23 cellular contexts compared by ENCODE assay signal in the genomic region with DNA sequence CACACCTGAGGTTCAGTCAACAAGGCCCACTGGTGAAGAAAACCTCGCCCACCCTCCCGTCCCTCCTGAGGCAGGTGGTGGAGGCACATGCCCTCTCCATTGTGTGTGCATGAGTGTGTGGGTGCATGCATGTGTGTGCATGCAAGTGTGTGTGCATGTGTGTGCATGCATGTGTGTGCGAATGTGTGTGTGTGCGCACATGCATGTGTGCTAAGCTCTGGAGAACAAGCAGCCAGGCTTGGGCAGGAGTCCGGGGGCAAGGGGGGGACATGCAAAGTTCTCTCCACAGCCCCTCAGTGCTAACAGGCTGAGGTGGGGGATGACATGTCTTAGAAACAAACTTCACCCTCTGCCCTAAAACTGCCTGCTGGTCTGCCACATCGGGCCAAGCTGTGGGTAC. TPM values are rescaled to one million over a fixed set of nuclear protein-coding genes. Genes with fewer than 3 reads are reported as not detected.
DNase-seq lines count a peak whose midpoint lies in the region; ATAC-seq, FAIRE-seq and TF ChIP-seq lines count a peak whose summit lies in the region.
"Had no signal": no experiment of that assay in that cellular context is flagged by ENCODE, and none has a peak within 500 bp of the region (broad histone marks: within the 10 kb centered on the region; RNA-seq: fewer than 3 reads in every experiment).

No MANE protein-coding gene starts in this region.

- intact Hi-C loops in heart left ventricle (cut with DNase I): no loop called here

- H3K27me3 ChIP-seq in heart left ventricle: peaks cover 0 to 22% (median 0%) of the 10 kb centered on the region in 9 donors
- no peaks in the 10 kb centered on the region for H3K27me3 ChIP-seq in right atrium auricular region
- peaks cover 7% of the 10 kb centered on the region for H3K27me3 ChIP-seq in bronchial epithelial cell (ENCODE audit: control insufficient read depth, insufficient read depth, low read length)
- H3K27me3 ChIP-seq in subcutaneous abdominal adipose tissue (ENCODE audit: control insufficient read depth in 5 of 5, insufficient read depth in 4 of 5, low read length in 5 of 5): peaks cover 8 to 26% (median 24%) of the 10 kb centered on the region in 5 donors
- H3K27me3 ChIP-seq: BE2C had no signal

- H3K9me3 ChIP-seq in heart left ventricle: no peaks in the 10 kb centered on the region
- H3K9me3 ChIP-seq in right atrium auricular region: no peaks in the 10 kb centered on the region
- no peaks in the 10 kb centered on the region for H3K9me3 ChIP-seq in subcutaneous abdominal adipose tissue (ENCODE audit: control insufficient read depth in 5 of 5, low read length in 5 of 5)
- H3K9me3 ChIP-seq: BE2C, Caco-2, Peyer's patch had no signal

- ATAC-seq in heart left ventricle (no peak), GM21367 (IDR thresholded peaks at IDR 0.05; ENCODE audit: unreplicated experiment) (no peak)
- ATAC-seq: HCT116 had no signal

- peak overlapping the region in 9 of 12 donors; percentile 38 to 96 (median 76) for H3K27ac ChIP-seq in heart left ventricle
- H3K27ac ChIP-seq in right atrium auricular region: peak overlapping the region in 1 of 2 donors; percentile 10
- H3K27ac ChIP-seq in subcutaneous abdominal adipose tissue (ENCODE audit: low read depth, low read length): peak overlapping the region; percentile 65
- H3K27ac ChIP-seq: GM23248, Peyer's patch had no signal

- peak; percentile 58 for FAIRE-seq in bronchial epithelial cell (lab: Jason Lieb, UNC)
- FAIRE-seq: GM19239 had no signal

- DNase-seq in heart left ventricle: peak in 3 of 5 donors; percentile 11 to 40 (median 25)
- no peak for DNase-seq in right atrium auricular region (ENCODE audit: low spot score)
- DNase-seq in bronchial epithelial cell (ENCODE audit: low read depth): no peak
- DNase-seq in GOT3 (lab: John Stamatoyannopoulos, UW): no peak
- DNase-seq: BE2C; CD4-positive, alpha-beta T cell; GF-D8; GM23248; NCI-H1092 treated with DMSO at 0.1 percent for 48 hours; NCI-H146; NCI-H2081; NK-92 treated with Interleukin-12 subunit alpha and Interleukin-12 subunit beta, amount 100 ng/mL, for 24 hours; Peyer's patch had no signal

- TF ChIP-seq POLR2A in heart left ventricle (IDR thresholded peaks at IDR 0.05): no peak

- WGBS in heart left ventricle, 4 donors: 85 to 94% (median 87%) methylated on average over 4 to 6 of the region's 6 CpGs

- H3K4me1 ChIP-seq in heart left ventricle: peaks cover 0 to 59% (median 37%) of the 10 kb centered on the region in 12 donors
- H3K4me1 ChIP-seq in right atrium auricular region: peaks cover 0 to 56% of the 10 kb centered on the region in 2 donors
- H3K4me1 ChIP-seq in subcutaneous abdominal adipose tissue (ENCODE audit: control insufficient read depth in 5 of 5, insufficient read depth in 5 of 5, low read length in 5 of 5): peaks cover 5 to 72% (median 51%) of the 10 kb centered on the region in 5 donors
- H3K4me1 ChIP-seq: BE2C had no signal

- no peak for TF ChIP-seq CTCF in heart left ventricle (IDR thresholded peaks at IDR 0.05)
- TF ChIP-seq CTCF in right atrium auricular region (IDR thresholded peaks at IDR 0.05): no peak
- TF ChIP-seq CTCF in bronchial epithelial cell (IDR thresholded peaks at IDR 0.05; ENCODE audit: insufficient read depth, low read length, severe bottlenecking): no peak

- no peak overlapping the region for H3K9ac ChIP-seq in subcutaneous abdominal adipose tissue (ENCODE audit: low read length in 5 of 5)
- H3K9ac ChIP-seq: GM23248 had no signal

- H3K36me3 ChIP-seq in heart left ventricle (no peaks in the 10 kb centered on the region), right atrium auricular region (no peaks in the 10 kb centered on the region), bronchial epithelial cell (ENCODE audit: control insufficient read depth, insufficient read depth, low read length) (no peaks in the 10 kb centered on the region), subcutaneous abdominal adipose tissue (ENCODE audit: control insufficient read depth in 5 of 5, insufficient read depth in 5 of 5, low read length in 5 of 5) (no peaks in the 10 kb centered on the region)
- H3K36me3 ChIP-seq: BE2C, Peyer's patch had no signal

- H3K4me3 ChIP-seq in heart left ventricle: no peak overlapping the region
- H3K4me3 ChIP-seq in right atrium auricular region: no peak overlapping the region
- H3K4me3 ChIP-seq in bronchial epithelial cell (ENCODE audit: low read depth, low read length): no peak overlapping the region
- H3K4me3 ChIP-seq in subcutaneous abdominal adipose tissue (ENCODE audit: low read depth in 1 of 5, low read length in 5 of 5): no peak overlapping the region
- H3K4me3 ChIP-seq: GM23248, Peyer's patch had no signal

RNA-seq across cellular contexts. Expression of gene HSPA12B, which starts 3.1 kb away (rescaled TPM):
- total RNA-seq in heart left ventricle (10 to 100 TPM; 10.4 to 35.7 (median 14.3) TPM), right atrium auricular region (10 to 100 TPM; 11.2 to 13.4 TPM), bronchial epithelial cell (not detected in 2 replicates)
- 10 to 100 TPM; 11.8 to 17.3 TPM for polyA plus RNA-seq in heart left ventricle
- total RNA-seq: A172, Caco-2, GM23248, LHCN-M2, NCI-H460 had no signal

RNA-seq across cellular contexts. Expression of gene SIGLEC1, which starts 17.0 kb away (rescaled TPM):
- total RNA-seq in heart left ventricle: 10 to 100 TPM in 2 of 9 donors, 1 to 10 TPM in 7; 1.5 to 51.9 (median 5.7) TPM
- 1 to 10 TPM; 1.9 to 6.1 TPM for polyA plus RNA-seq in heart left ventricle
- 1 to 10 TPM; 3.2 to 3.9 TPM for total RNA-seq in right atrium auricular region
- not detected in 2 replicates for total RNA-seq in bronchial epithelial cell
- total RNA-seq: A172, Caco-2, Daoy, GM23248, LHCN-M2, NCI-H460, SK-MEL-5 had no signal
- polyA plus RNA-seq: GM23248 had no signal

RNA-seq across cellular contexts. Expression of gene ADISSP, which starts 38.2 kb away (rescaled TPM):
- total RNA-seq in heart left ventricle: 10 to 100 TPM in 6 of 9 donors, 1 to 10 TPM in 3; 7.8 to 22.2 (median 13.7) TPM
- 10 to 100 TPM in 1 of 2 donors, 1 to 10 TPM in 1; 9.8 to 19.3 TPM for polyA plus RNA-seq in heart left ventricle
- total RNA-seq in right atrium auricular region: 10 to 100 TPM; 10.8 to 11.2 TPM
- total RNA-seq in bronchial epithelial cell: 15.0 and 15.4 TPM in 2 replicates

RNA-seq across cellular contexts. Expression of gene ADAM33, which starts 47.6 kb away (rescaled TPM):
- total RNA-seq in heart left ventricle (10 to 100 TPM in 2 of 9 donors, 1 to 10 TPM in 7; 2.3 to 10.7 (median 3.5) TPM), right atrium auricular region (10 to 100 TPM in 1 of 2 donors, 1 to 10 TPM in 1; 9.7 to 13.8 TPM), bronchial epithelial cell (under 0.01 and 0.53 TPM in 2 replicates)
- 10 to 100 TPM in 1 of 2 donors, 1 to 10 TPM in 1; 3.2 to 21.2 TPM for polyA plus RNA-seq in heart left ventricle
- total RNA-seq: A172; CD4-positive, alpha-beta T cell; Daoy; SK-MEL-5 had no signal

RNA-seq across cellular contexts. Expression of gene SPEF1, which starts 51.9 kb away (rescaled TPM):
- total RNA-seq in heart left ventricle (under 1 TPM in 4 of 9 donors, not detected in 5; 0.18 to 0.65 (median 0.30) TPM), right atrium auricular region (under 1 TPM in 1 of 2 donors, not detected in 1; 0.31 TPM), bronchial epithelial cell (under 0.01 TPM in 1 of 2 replicates, not detected in the other)
- under 1 TPM; 0.11 to 0.17 TPM for polyA plus RNA-seq in heart left ventricle
- total RNA-seq: Caco-2; CD4-positive, alpha-beta T cell; Daoy; GM23248; Peyer's patch had no signal

Comparison
In these comparisons a context has a peak if more than half of its experiments do, and no peak if none do; other contexts are left out.
1. DNase-seq: peak in heart left ventricle (3 of 5); none in right atrium auricular region (single experiment), bronchial epithelial cell (single experiment) and GOT3 (single experiment).
2. RNA of gene HSPA12B, which starts 3.1 kb away (total RNA-seq): 10.4 to 35.7 TPM in heart left ventricle and 11.2 to 13.4 TPM in right atrium auricular region; not detected in bronchial epithelial cell; every median in the first group is over 10 times any median in the second.